In genomic region chr15:25950014-25950413, GRCh38 we compare ENCODE assay signal across 28 cellular contexts.
"Had no signal": no experiment of that assay in that cellular context is flagged by ENCODE, and none has a peak within 500 bp of the region (broad histone marks: within the 10 kb centered on the region; RNA-seq: fewer than 3 reads in every experiment).

No MANE protein-coding gene starts in this region.

- H3K4me2 ChIP-seq: hepatocyte had no signal

- H3K27me3 ChIP-seq: colonic mucosa, foreskin keratinocyte, gastroesophageal sphincter, hepatocyte, left lung had no signal

- H3K27ac ChIP-seq: colonic mucosa, epithelial cell of prostate, foreskin keratinocyte, gastroesophageal sphincter, heart left ventricle, hepatocyte, left lung, lower lobe of right lung had no signal

- H3K9me3 Mint-ChIP-seq: endodermal cell had no signal

- H3K27ac Mint-ChIP-seq: dendritic cell treated with granulocyte-macrophage colony-stimulating factor and Interleukin-4, amounts not matched to agents 40 ng/mL and 50 ng/mL, for 4 days; effector memory CD8-positive, alpha-beta T cell; endodermal cell; immature natural killer cell; mesothelial cell of epicardium; naive B cell had no signal

- H3K36me3 Mint-ChIP-seq: immature natural killer cell had no signal

- H3K9me3 ChIP-seq: colonic mucosa, lower lobe of right lung had no signal

- H3K79me2 ChIP-seq: hepatocyte had no signal

- H3K4me1 Mint-ChIP-seq: immature natural killer cell had no signal

- DNase-seq: colonic mucosa; cortex of kidney; effector CD8-positive, alpha-beta T cell; effector memory CD8-positive, alpha-beta T cell; endodermal cell; erythroblast; foreskin keratinocyte; heart left ventricle; hypothalamus; immature natural killer cell; islet precursor cell; kidney; kidney glomerular epithelial cell; left colon; left lung; left ventricle myocardium superior; lower lobe of right lung; mesenchymal stem cell; mucosa of descending colon; naive B cell had no signal

- H3K4me3 ChIP-seq: colonic mucosa, gastroesophageal sphincter, heart left ventricle, hepatocyte, left lung, lower lobe of right lung, mucosa of descending colon had no signal

- FAIRE-seq: endometrium, frontal cortex, kidney had no signal

- ATAC-seq: effector memory CD8-positive, alpha-beta T cell; esophagus mucosa; foreskin keratinocyte; gastroesophageal sphincter; heart left ventricle; left colon; left lung; left ventricle myocardium superior; lower lobe of right lung; mucosa of descending colon had no signal

- H3K4me3 Mint-ChIP-seq: dendritic cell treated with granulocyte-macrophage colony-stimulating factor and Interleukin-4, amounts not matched to agents 40 ng/mL and 50 ng/mL, for 4 days; effector memory CD8-positive, alpha-beta T cell; endodermal cell; immature natural killer cell; mesothelial cell of epicardium; naive B cell had no signal

- H3K36me3 ChIP-seq: colonic mucosa, gastroesophageal sphincter, heart left ventricle, left lung, lower lobe of right lung had no signal

- H3K4me1 ChIP-seq: colonic mucosa, foreskin keratinocyte, heart left ventricle, lower lobe of right lung had no signal

- H3K27me3 Mint-ChIP-seq: effector memory CD8-positive, alpha-beta T cell had no signal

- H2AFZ ChIP-seq: hepatocyte had no signal
